1 cellular context compared by ENCODE assay signal in the genomic region with DNA sequence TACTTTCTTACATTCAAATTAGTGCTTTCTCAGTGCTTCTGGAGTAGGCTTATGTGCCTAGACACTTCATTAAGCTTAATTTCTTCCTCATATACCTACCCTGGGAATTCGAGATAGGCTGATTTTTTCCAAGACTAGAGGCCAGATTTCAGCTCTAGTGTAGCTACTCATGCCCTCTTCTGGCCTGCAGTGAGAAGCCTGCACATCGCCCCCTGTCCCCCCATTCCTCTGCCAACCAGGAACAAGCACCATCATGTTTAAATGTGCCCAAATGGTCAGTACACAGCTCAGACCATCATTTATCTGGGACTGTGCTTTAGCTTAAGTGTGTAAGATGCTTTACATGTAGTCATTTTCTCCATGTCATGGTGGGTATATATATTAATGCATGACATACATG.
TF ChIP-seq lines count a peak whose summit lies in the region.

No MANE protein-coding gene starts in this region.

TF ChIP-seq in HCT116, 20 proteins besides CTCF, POLR2A, EP300 and RAD21 (continued from another document):
- no peak for TF ChIP-seq ELF1 (IDR thresholded peaks at IDR 0.05; ENCODE audit: borderline replicate concordance, low read depth)
- TF ChIP-seq, protein P1, sequence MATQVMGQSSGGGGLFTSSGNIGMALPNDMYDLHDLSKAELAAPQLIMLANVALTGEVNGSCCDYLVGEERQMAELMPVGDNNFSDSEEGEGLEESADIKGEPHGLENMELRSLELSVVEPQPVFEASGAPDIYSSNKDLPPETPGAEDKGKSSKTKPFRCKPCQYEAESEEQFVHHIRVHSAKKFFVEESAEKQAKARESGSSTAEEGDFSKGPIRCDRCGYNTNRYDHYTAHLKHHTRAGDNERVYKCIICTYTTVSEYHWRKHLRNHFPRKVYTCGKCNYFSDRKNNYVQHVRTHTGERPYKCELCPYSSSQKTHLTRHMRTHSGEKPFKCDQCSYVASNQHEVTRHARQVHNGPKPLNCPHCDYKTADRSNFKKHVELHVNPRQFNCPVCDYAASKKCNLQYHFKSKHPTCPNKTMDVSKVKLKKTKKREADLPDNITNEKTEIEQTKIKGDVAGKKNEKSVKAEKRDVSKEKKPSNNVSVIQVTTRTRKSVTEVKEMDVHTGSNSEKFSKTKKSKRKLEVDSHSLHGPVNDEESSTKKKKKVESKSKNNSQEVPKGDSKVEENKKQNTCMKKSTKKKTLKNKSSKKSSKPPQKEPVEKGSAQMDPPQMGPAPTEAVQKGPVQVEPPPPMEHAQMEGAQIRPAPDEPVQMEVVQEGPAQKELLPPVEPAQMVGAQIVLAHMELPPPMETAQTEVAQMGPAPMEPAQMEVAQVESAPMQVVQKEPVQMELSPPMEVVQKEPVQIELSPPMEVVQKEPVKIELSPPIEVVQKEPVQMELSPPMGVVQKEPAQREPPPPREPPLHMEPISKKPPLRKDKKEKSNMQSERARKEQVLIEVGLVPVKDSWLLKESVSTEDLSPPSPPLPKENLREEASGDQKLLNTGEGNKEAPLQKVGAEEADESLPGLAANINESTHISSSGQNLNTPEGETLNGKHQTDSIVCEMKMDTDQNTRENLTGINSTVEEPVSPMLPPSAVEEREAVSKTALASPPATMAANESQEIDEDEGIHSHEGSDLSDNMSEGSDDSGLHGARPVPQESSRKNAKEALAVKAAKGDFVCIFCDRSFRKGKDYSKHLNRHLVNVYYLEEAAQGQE (IDR thresholded peaks at IDR 0.05; ENCODE audit: low read depth): no peak
- no peak for TF ChIP-seq CBX3 (IDR thresholded peaks at IDR 0.05; ENCODE audit: low read depth)
- TF ChIP-seq YY1 (IDR thresholded peaks at IDR 0.05; ENCODE audit: extremely low read depth, insufficient replicate concordance, low read depth, low read length): no peak
- TF ChIP-seq POLR2AphosphoS5 (IDR thresholded peaks at IDR 0.05; ENCODE audit: low read depth, low read length): no peak
- no peak for TF ChIP-seq EZH2phosphoT487 (IDR thresholded peaks at IDR 0.05; ENCODE audit: borderline replicate concordance)
- no peak for TF ChIP-seq ZNF274 (IDR thresholded peaks at IDR 0.05; ENCODE audit: low read depth, low read length)
TF ChIP-seq in HCT116: peak in this region for 0.
